21 cellular contexts compared by ENCODE assay signal in the genomic region with DNA sequence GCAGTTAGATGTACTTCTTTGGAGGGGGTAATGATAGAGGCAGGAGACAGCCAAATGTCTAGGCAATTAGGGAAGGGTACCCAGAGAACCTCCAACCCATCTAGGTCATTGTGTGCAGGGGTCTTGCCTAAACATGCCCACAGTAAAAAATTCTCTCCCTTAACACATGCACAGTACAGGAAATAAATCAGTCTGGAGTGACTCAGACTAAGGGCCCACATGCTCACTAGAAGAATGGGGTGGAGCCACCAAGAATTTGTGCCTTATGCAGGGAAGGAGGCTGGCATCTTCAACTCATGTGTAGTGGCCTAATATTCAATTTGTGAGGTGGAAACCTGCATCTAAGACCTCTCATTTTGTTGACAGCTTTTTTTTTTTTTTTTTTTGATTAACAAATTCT.
DNase-seq lines count a peak whose midpoint lies in the region; ATAC-seq, FAIRE-seq and TF ChIP-seq lines count a peak whose summit lies in the region.
"Had no signal": no experiment of that assay in that cellular context is flagged by ENCODE, and none has a peak within 500 bp of the region (broad histone marks: within the 10 kb centered on the region; RNA-seq: fewer than 3 reads in every experiment).

No MANE protein-coding gene starts in this region.

- no peak overlapping the region for H3K4me3 ChIP-seq in BJ (ENCODE audit: low read depth, low read length)
- no peak overlapping the region for H3K4me3 ChIP-seq in bronchial epithelial cell (ENCODE audit: low read depth, low read length)
- no peak overlapping the region for H3K4me3 ChIP-seq in left lung
- H3K4me3 ChIP-seq: cardiac muscle cell had no signal

- H3K36me3 ChIP-seq in BJ (ENCODE audit: control insufficient read depth, insufficient read depth, low read length) (no peaks in the 10 kb centered on the region), bronchial epithelial cell (ENCODE audit: control insufficient read depth, insufficient read depth, low read length) (no peaks in the 10 kb centered on the region), left lung (no peaks in the 10 kb centered on the region)
- H3K36me3 ChIP-seq: cardiac muscle cell, neutrophil had no signal

- no peak overlapping the region for H3K27ac ChIP-seq in left lung
- H3K27ac ChIP-seq: cardiac muscle cell, neutrophil had no signal

- no peak for TF ChIP-seq CTCF in BJ (IDR thresholded peaks at IDR 0.05; ENCODE audit: insufficient read depth, low read depth, low read length)
- TF ChIP-seq CTCF in bronchial epithelial cell (IDR thresholded peaks at IDR 0.05; ENCODE audit: insufficient read depth, low read length, severe bottlenecking) = no peak
- TF ChIP-seq CTCF in left lung (IDR thresholded peaks at IDR 0.05) = no peak

- H3K9me3 ChIP-seq in left lung = no peaks in the 10 kb centered on the region
- H3K9me3 ChIP-seq: neutrophil had no signal

- ATAC-seq in left lung = peak; percentile 59
- ATAC-seq in GM19463 (IDR thresholded peaks at IDR 0.05; ENCODE audit: unreplicated experiment) = no peak
- ATAC-seq in GM18517 (IDR thresholded peaks at IDR 0.05; ENCODE audit: unreplicated experiment) = no peak
- ATAC-seq: left colon; stimulated activated naive CD8-positive, alpha-beta T cell treated with anti-CD3 and anti-CD28 coated beads, Interleukin-15, amount 100 ng/mL, for 72 hours had no signal

- CTCF ChIA-PET in BJ (lab: Yijun Ruan, JAX) = no interaction called here

- POLR2A ChIA-PET in BJ (lab: Charles Lee) = no interaction called here

- intact Hi-C loops in left lung (cut with DNase I) = no loop called here

- DNase-seq in BJ (ENCODE audit: low read depth) (peak; percentile 3), HT-29 (ENCODE audit: low spot score) (peak; percentile 0), bronchial epithelial cell (ENCODE audit: low read depth) (peak; percentile 84), left lung (no peak), kidney tubule cell (ENCODE audit: low spot score) (no peak), NCI-H2107 treated with DMSO at 0.1 percent for 48 hours (lab: John Stamatoyannopoulos, UW; ENCODE audit: unreplicated experiment) (no peak)
- DNase-seq: COR-L47; GDM1; H7; Karpas-422; left colon; NCI-H1417; NCI-H345; retina; SHP77; stimulated activated naive CD8-positive, alpha-beta T cell treated with anti-CD3 and anti-CD28 coated beads, Interleukin-15, amount 100 ng/mL, for 72 hours had no signal

- no peak for FAIRE-seq in bronchial epithelial cell (lab: Jason Lieb, UNC)
- FAIRE-seq: GM12892 had no signal

- H3K4me1 ChIP-seq in left lung = no peaks in the 10 kb centered on the region

- H3K27me3 ChIP-seq in BJ (ENCODE audit: control insufficient read depth, insufficient read depth, low read length) (no peaks in the 10 kb centered on the region), bronchial epithelial cell (ENCODE audit: control insufficient read depth, insufficient read depth, low read length) (no peaks in the 10 kb centered on the region), left lung (no peaks in the 10 kb centered on the region)
- H3K27me3 ChIP-seq: cardiac muscle cell, neutrophil had no signal

Comparison
In these comparisons a context has a peak if more than half of its experiments do, and no peak if none do; other contexts are left out.
1. DNase-seq: peak in BJ (single experiment), HT-29 (single experiment) and bronchial epithelial cell (single experiment); none in left lung (0 of 2), kidney tubule cell (single experiment) and NCI-H2107 treated with DMSO at 0.1 percent for 48 hours (single experiment).